21 cellular contexts compared by ENCODE assay signal in genomic region chr2:58441643-58442042, GRCh38.
"Had no signal": no experiment of that assay in that cellular context is flagged by ENCODE, and none has a peak within 500 bp of the region (broad histone marks: within the 10 kb centered on the region; RNA-seq: fewer than 3 reads in every experiment).

No MANE protein-coding gene starts in this region.

- H3K9me3 Mint-ChIP-seq: dendritic cell treated with granulocyte-macrophage colony-stimulating factor and Interleukin-4, amounts not matched to agents 40 ng/mL and 50 ng/mL, for 4 days; naive thymus-derived CD4-positive, alpha-beta T cell had no signal

- H3K4me3 ChIP-seq: colonic mucosa, esophagus muscularis mucosa, gastroesophageal sphincter, heart left ventricle, lower lobe of right lung had no signal

- H3K27me3 ChIP-seq: colonic mucosa, esophagus muscularis mucosa, foreskin keratinocyte had no signal

- H3K4me3 Mint-ChIP-seq: dendritic cell treated with granulocyte-macrophage colony-stimulating factor and Interleukin-4, amounts not matched to agents 40 ng/mL and 50 ng/mL, for 4 days; effector memory CD8-positive, alpha-beta T cell; naive thymus-derived CD4-positive, alpha-beta T cell had no signal

- DNase-seq: colonic mucosa; cortex of kidney; effector CD8-positive, alpha-beta T cell; effector memory CD8-positive, alpha-beta T cell; foreskin keratinocyte; heart left ventricle; hippocampal formation; left colon; left ventricle myocardium superior; lower lobe of right lung; mesenchymal stem cell; midbrain; naive thymus-derived CD4-positive, alpha-beta T cell had no signal

- H3K27ac Mint-ChIP-seq: dendritic cell treated with granulocyte-macrophage colony-stimulating factor and Interleukin-4, amounts not matched to agents 40 ng/mL and 50 ng/mL, for 4 days; effector memory CD8-positive, alpha-beta T cell; naive thymus-derived CD4-positive, alpha-beta T cell had no signal

- ATAC-seq: effector memory CD8-positive, alpha-beta T cell; foreskin keratinocyte; gastroesophageal sphincter; heart left ventricle; left colon; left lobe of liver; left ventricle myocardium superior; lower lobe of right lung; naive thymus-derived CD4-positive, alpha-beta T cell had no signal

- H3K27ac ChIP-seq: colonic mucosa, esophagus muscularis mucosa, foreskin keratinocyte, gastroesophageal sphincter, heart left ventricle, lower lobe of right lung had no signal

- FAIRE-seq: endothelial cell of umbilical vein, frontal cortex, islet of Langerhans, keratinocyte had no signal

- H3K4me1 Mint-ChIP-seq: naive thymus-derived CD4-positive, alpha-beta T cell had no signal

- H3K27me3 Mint-ChIP-seq: dendritic cell treated with granulocyte-macrophage colony-stimulating factor and Interleukin-4, amounts not matched to agents 40 ng/mL and 50 ng/mL, for 4 days had no signal

- H3K4me1 ChIP-seq: colonic mucosa, esophagus muscularis mucosa, gastroesophageal sphincter, heart left ventricle, lower lobe of right lung had no signal

- H3K36me3 Mint-ChIP-seq: naive thymus-derived CD4-positive, alpha-beta T cell had no signal

- H3K9me3 ChIP-seq: colonic mucosa, esophagus muscularis mucosa, gastroesophageal sphincter, heart left ventricle, lower lobe of right lung had no signal

- H3K36me3 ChIP-seq: colonic mucosa, esophagus muscularis mucosa, gastroesophageal sphincter, heart left ventricle, lower lobe of right lung had no signal
